In the genomic region with DNA sequence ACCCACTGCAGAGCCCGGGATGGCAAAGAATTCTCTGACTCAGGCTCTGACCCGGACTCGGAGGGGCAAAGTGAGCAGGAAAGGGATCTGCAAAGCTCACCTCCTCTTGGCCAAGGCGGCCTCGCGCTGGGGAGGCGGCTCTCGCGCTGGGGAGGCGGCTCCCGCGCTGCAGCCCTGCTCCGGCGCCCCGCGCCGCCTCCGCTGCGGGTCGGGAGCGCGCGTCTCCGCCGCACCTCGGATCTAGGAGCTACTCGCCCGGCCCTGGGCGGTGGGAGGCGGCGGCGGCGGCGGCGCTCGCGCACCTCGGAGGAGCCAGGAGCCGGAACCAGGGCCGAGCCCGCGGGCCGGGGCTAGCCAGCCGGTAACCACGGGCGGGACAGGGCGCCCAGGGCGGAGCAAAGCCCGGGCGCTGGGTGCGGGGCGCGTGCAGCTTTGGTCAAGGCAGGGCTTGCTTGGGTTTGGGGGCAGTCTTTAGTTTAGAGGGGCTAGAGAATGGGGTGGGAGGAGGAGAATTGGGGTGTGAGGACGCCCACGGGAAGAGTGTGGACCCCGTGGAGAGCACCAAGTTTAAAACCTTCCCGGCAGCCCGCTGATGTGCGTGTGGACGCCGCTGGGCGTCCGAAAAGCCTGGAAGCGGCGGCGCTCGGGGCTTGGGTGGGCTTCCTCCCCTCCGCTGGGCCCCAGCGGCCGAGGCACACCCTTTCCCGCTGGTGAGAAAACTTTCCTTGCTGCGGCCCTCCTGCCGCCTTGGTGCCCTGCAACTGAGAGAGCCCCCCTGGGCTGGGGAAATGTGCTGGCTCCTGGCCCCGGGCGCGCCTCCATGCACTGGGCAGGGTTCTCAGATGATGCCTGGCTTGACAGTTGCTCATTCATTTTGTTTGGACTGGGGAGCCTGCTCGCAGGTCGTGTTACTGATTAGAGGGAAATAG, we compare ENCODE assay signal across 8 cellular contexts. TPM values are rescaled to one million over a fixed set of nuclear protein-coding genes. Genes with fewer than 3 reads are reported as not detected.
DNase-seq lines count a peak whose midpoint lies in the region.

Gene MRAP2, plus strand, starts transcription at position 250 of the 929 bp plus-strand sequence. CDS start 21,547 bp downstream, outside the sequence.

- no CpG with 5 or more reads among the region's 78 CpGs for WGBS in iPS DF 6.9 (ENCODE audit: insufficient coverage, insufficient read length)

- H3K4me3 Mint-ChIP-seq in activated CD4-positive, alpha-beta memory T cell treated with anti-CD3 and anti-CD28 coated beads for 36 hours, result no peak within 1 kb of the TSS
- H3K4me3 Mint-ChIP-seq in activated CD4-positive, alpha-beta memory T cell treated with anti-CD3 and anti-CD28 coated beads, Interleukin-2, amount 10 ng/mL, durations not matched to agents 7 days and 5 days, result no peak within 1 kb of the TSS
- peak within 1 kb of the TSS; percentile 46 for H3K4me3 Mint-ChIP-seq in activated naive CD8-positive, alpha-beta T cell

- H3K36me3 ChIP-seq in iPS DF 6.9 (ENCODE audit: control insufficient read depth, insufficient read depth, low read length), result peaks cover 6% of the 10 kb centered on the region; the same call in 1 of the 2 replicates

- H3K27me3 ChIP-seq in iPS DF 6.9 (ENCODE audit: control insufficient read depth, insufficient read depth, low read length), result no peaks in the 10 kb centered on the region; the same call in 1 of the 2 replicates

- CTCF ChIA-PET in activated CD4-positive, alpha-beta memory T cell treated with anti-CD3 and anti-CD28 coated beads for 36 hours (lab: Charles Lee), result interaction anchor here (0.9 kb wide), 1 partner anchor 36 kb away, joined by 3 read pairs; no protein-coding TSS in a partner anchor
- CTCF ChIA-PET in activated CD4-positive, alpha-beta memory T cell treated with anti-CD3 and anti-CD28 coated beads, Interleukin-2, amount 10 ng/mL, durations not matched to agents 7 days and 5 days (lab: Charles Lee), result no interaction called here

- no peak within 1 kb of the TSS for H3K27ac ChIP-seq in iPS DF 6.9 (ENCODE audit: low read length)

- H3K4me1 Mint-ChIP-seq in activated CD4-positive, alpha-beta memory T cell treated with anti-CD3 and anti-CD28 coated beads for 36 hours (ENCODE audit: low read depth), result peaks cover 3% of the 10 kb centered on the region
- H3K4me1 Mint-ChIP-seq in activated CD4-positive, alpha-beta memory T cell treated with anti-CD3 and anti-CD28 coated beads, Interleukin-2, amount 10 ng/mL, durations not matched to agents 7 days and 5 days, result no peaks in the 10 kb centered on the region
- H3K4me1 Mint-ChIP-seq in activated naive CD8-positive, alpha-beta T cell (ENCODE audit: low read depth), result peaks cover 8% of the 10 kb centered on the region

- H3K36me3 Mint-ChIP-seq in activated CD4-positive, alpha-beta memory T cell treated with anti-CD3 and anti-CD28 coated beads for 36 hours, result no peaks in the 10 kb centered on the region
- no peaks in the 10 kb centered on the region for H3K36me3 Mint-ChIP-seq in activated CD4-positive, alpha-beta memory T cell treated with anti-CD3 and anti-CD28 coated beads, Interleukin-2, amount 10 ng/mL, durations not matched to agents 7 days and 5 days (ENCODE audit: low read depth)
- no peaks in the 10 kb centered on the region for H3K36me3 Mint-ChIP-seq in activated naive CD8-positive, alpha-beta T cell

- peaks cover 48% of the 10 kb centered on the region for H3K27me3 Mint-ChIP-seq in activated CD4-positive, alpha-beta memory T cell treated with anti-CD3 and anti-CD28 coated beads for 36 hours
- H3K27me3 Mint-ChIP-seq in activated CD4-positive, alpha-beta memory T cell treated with anti-CD3 and anti-CD28 coated beads, Interleukin-2, amount 10 ng/mL, durations not matched to agents 7 days and 5 days, result peaks cover 38% of the 10 kb centered on the region
- peaks cover 32% of the 10 kb centered on the region for H3K27me3 Mint-ChIP-seq in activated naive CD8-positive, alpha-beta T cell

- H3K9me3 ChIP-seq in iPS DF 6.9 (ENCODE audit: control insufficient read depth, insufficient read depth, low read length), result peaks cover 2% of the 10 kb centered on the region; the same call in 1 of the 2 replicates

- peak; percentile 13 for DNase-seq in activated CD4-positive, alpha-beta memory T cell treated with anti-CD3 and anti-CD28 coated beads for 36 hours
- no peak for DNase-seq in activated CD4-positive, alpha-beta memory T cell treated with anti-CD3 and anti-CD28 coated beads, Interleukin-2, amount 10 ng/mL, durations not matched to agents 7 days and 5 days
- DNase-seq in HuH-7.5 (ENCODE audit: low spot score) (peak; percentile 40), iPS DF 6.9 (ENCODE audit: low read depth, low spot score) (no peak), skeletal muscle cell (ENCODE audit: low read depth) (no peak), GF-D8 (lab: John Stamatoyannopoulos, UW) (no peak), epidermal melanocyte (ENCODE audit: insufficient read length, low spot score) (no peak)

- POLR2A ChIA-PET in activated CD4-positive, alpha-beta memory T cell treated with anti-CD3 and anti-CD28 coated beads for 36 hours (lab: Charles Lee), result no interaction called here
- POLR2A ChIA-PET in activated CD4-positive, alpha-beta memory T cell treated with anti-CD3 and anti-CD28 coated beads, Interleukin-2, amount 10 ng/mL, durations not matched to agents 7 days and 5 days (lab: Charles Lee), result no interaction called here

- H3K9me3 Mint-ChIP-seq in activated CD4-positive, alpha-beta memory T cell treated with anti-CD3 and anti-CD28 coated beads for 36 hours, result peaks cover 4% of the 10 kb centered on the region
- H3K9me3 Mint-ChIP-seq in activated CD4-positive, alpha-beta memory T cell treated with anti-CD3 and anti-CD28 coated beads, Interleukin-2, amount 10 ng/mL, durations not matched to agents 7 days and 5 days, result no peaks in the 10 kb centered on the region
- H3K9me3 Mint-ChIP-seq in activated naive CD8-positive, alpha-beta T cell (ENCODE audit: low read depth), result no peaks in the 10 kb centered on the region

- H3K27ac Mint-ChIP-seq in activated CD4-positive, alpha-beta memory T cell treated with anti-CD3 and anti-CD28 coated beads for 36 hours, result no peak within 1 kb of the TSS
- H3K27ac Mint-ChIP-seq in activated CD4-positive, alpha-beta memory T cell treated with anti-CD3 and anti-CD28 coated beads, Interleukin-2, amount 10 ng/mL, durations not matched to agents 7 days and 5 days, result no peak within 1 kb of the TSS
- H3K27ac Mint-ChIP-seq in activated naive CD8-positive, alpha-beta T cell, result no peak within 1 kb of the TSS

- intact Hi-C loops in activated CD4-positive, alpha-beta memory T cell treated with anti-CD3 and anti-CD28 coated beads for 36 hours (cut with micrococcal nuclease), result loop anchor here (10.0 kb wide), 1 partner anchor 191 kb away; the partner anchor contains the start of gene CEP162

- H3K4me1 ChIP-seq in iPS DF 6.9 (ENCODE audit: control insufficient read depth, insufficient read depth, low read length), result no peaks in the 10 kb centered on the region

- H3K4me3 ChIP-seq in iPS DF 6.9 (ENCODE audit: low read length) (peak within 1 kb of the TSS; percentile 66; the same call in 1 of the 2 replicates), skeletal muscle cell (ENCODE audit: low read depth, low read length) (peak within 1 kb of the TSS; percentile 61)

RNA-seq across cellular contexts. Expression of gene MRAP2, which starts in this region (rescaled TPM):
- total RNA-seq in activated CD4-positive, alpha-beta memory T cell treated with anti-CD3 and anti-CD28 coated beads for 36 hours, result not detected
- total RNA-seq in activated CD4-positive, alpha-beta memory T cell treated with anti-CD3 and anti-CD28 coated beads, Interleukin-2, amount 10 ng/mL, durations not matched to agents 7 days and 5 days, result not detected

Comparison
In these comparisons a context has a peak if more than half of its experiments do, and no peak if none do; other contexts are left out.
1. Peak in DNase-seq in activated CD4-positive, alpha-beta memory T cell treated with anti-CD3 and anti-CD28 coated beads for 36 hours; RNA of the gene not detected or under 1 TPM.